In genomic region chr11:776459-777287, GRCh38 we compare ENCODE assay signal across 8 cellular contexts. TPM values are rescaled to one million over a fixed set of nuclear protein-coding genes. Genes with fewer than 3 reads are reported as not detected.
DNase-seq lines count a peak whose midpoint lies in the region; ATAC-seq and TF ChIP-seq lines count a peak whose summit lies in the region.

No MANE protein-coding gene starts in this region.

- H3K9me3 Mint-ChIP-seq in immature natural killer cell: no peaks in the 10 kb centered on the region
- H3K9me3 Mint-ChIP-seq in stimulated activated memory B cell treated with anti-CD40 and anti-IgM and Interleukin-4, amounts not matched to agents 10 μg/mL and 1 μg/mL and 100 μg/mL, for 72 hours: no peaks in the 10 kb centered on the region

- peak overlapping the region; percentile 73 to 81 (median 76) for H3K4me3 Mint-ChIP-seq in immature natural killer cell
- H3K4me3 Mint-ChIP-seq in stimulated activated memory B cell treated with anti-CD40 and anti-IgM and Interleukin-4, amounts not matched to agents 10 μg/mL and 1 μg/mL and 100 μg/mL, for 72 hours: peak overlapping the region; percentile 86

- H3K4me1 Mint-ChIP-seq in immature natural killer cell: peaks cover 6 to 28% of the 10 kb centered on the region in 2 donors
- peaks cover 49% of the 10 kb centered on the region for H3K4me1 Mint-ChIP-seq in stimulated activated memory B cell treated with anti-CD40 and anti-IgM and Interleukin-4, amounts not matched to agents 10 μg/mL and 1 μg/mL and 100 μg/mL, for 72 hours

- H3K27me3 Mint-ChIP-seq in immature natural killer cell (ENCODE audit: low read depth in 3 of 3): peaks cover 0 to 7% (median 2%) of the 10 kb centered on the region in 3 donors
- H3K27me3 Mint-ChIP-seq in stimulated activated memory B cell treated with anti-CD40 and anti-IgM and Interleukin-4, amounts not matched to agents 10 μg/mL and 1 μg/mL and 100 μg/mL, for 72 hours: no peaks in the 10 kb centered on the region

- peak; percentile 22 for DNase-seq in activated gamma-delta T cell treated with Interleukin-2 at 50 U/mL for 16 hours
- no peak for DNase-seq in activated gamma-delta T cell (lab: John Stamatoyannopoulos, UW)
- DNase-seq in NB4 (ENCODE audit: low read depth): peak; percentile 68
- DNase-seq in astrocyte of the hippocampus (ENCODE audit: low read depth, low spot score): peak; percentile 67
- no peak for DNase-seq in immature natural killer cell
- DNase-seq in amniotic stem cell (lab: John Stamatoyannopoulos, UW): no peak

- peak; percentile 18 for ATAC-seq in HG02588 (IDR thresholded peaks at IDR 0.05; ENCODE audit: unreplicated experiment)
- ATAC-seq in stimulated activated memory B cell treated with anti-CD40 and anti-IgM and Interleukin-4, amounts not matched to agents 10 μg/mL and 1 μg/mL and 100 μg/mL, for 72 hours: peak; percentile 62

- TF ChIP-seq CTCF in NB4 (IDR thresholded peaks at IDR 0.05; ENCODE audit: low read depth, low read length): no peak

- no peak for TF ChIP-seq POLR2A in NB4 (IDR thresholded peaks at IDR 0.05; ENCODE audit: extremely low read depth, insufficient read length)

- H3K36me3 Mint-ChIP-seq in immature natural killer cell: no peaks in the 10 kb centered on the region
- peaks cover 7% of the 10 kb centered on the region for H3K36me3 Mint-ChIP-seq in stimulated activated memory B cell treated with anti-CD40 and anti-IgM and Interleukin-4, amounts not matched to agents 10 μg/mL and 1 μg/mL and 100 μg/mL, for 72 hours

- peak overlapping the region; percentile 73 for H3K4me3 ChIP-seq in NB4 (ENCODE audit: low read depth, low read length)

- peak overlapping the region in 3 of 6 donors; percentile 28 to 57 (median 45) for H3K27ac Mint-ChIP-seq in immature natural killer cell
- H3K27ac Mint-ChIP-seq in stimulated activated memory B cell treated with anti-CD40 and anti-IgM and Interleukin-4, amounts not matched to agents 10 μg/mL and 1 μg/mL and 100 μg/mL, for 72 hours: peak overlapping the region; percentile 84

RNA-seq across cellular contexts. Expression of gene GATD1, which starts 0.6 kb away (rescaled TPM):
- 1 to 10 TPM; 5.8 to 9.7 (median 6.7) TPM for polyA plus RNA-seq in immature natural killer cell

RNA-seq across cellular contexts. Expression of gene CEND1, which starts 13.2 kb away (rescaled TPM):
- polyA plus RNA-seq in immature natural killer cell: not detected

RNA-seq across cellular contexts. Expression of gene SLC25A22, which starts 21.4 kb away (rescaled TPM):
- polyA plus RNA-seq in immature natural killer cell: 10 to 100 TPM in 1 of 3 donors, 1 to 10 TPM in 2; 5.2 to 14.9 (median 7.7) TPM

RNA-seq across cellular contexts. Expression of gene PIDD1, which starts 28.4 kb away (rescaled TPM):
- 1 to 10 TPM; 2.6 to 7.7 (median 2.7) TPM for polyA plus RNA-seq in immature natural killer cell

RNA-seq across cellular contexts. Expression of gene TALDO1, which starts 29.4 kb away (rescaled TPM):
- polyA plus RNA-seq in immature natural killer cell: 100 to 1,000 TPM; 163 to 189 (median 180) TPM

Comparison
In these comparisons a context has a peak if more than half of its experiments do, and no peak if none do; other contexts are left out.
1. DNase-seq: peak in activated gamma-delta T cell treated with Interleukin-2 at 50 U/mL for 16 hours (single experiment), NB4 (single experiment) and astrocyte of the hippocampus (single experiment); none in activated gamma-delta T cell (single experiment), immature natural killer cell (0 of 3) and amniotic stem cell (single experiment).